9 cellular contexts compared by ENCODE assay signal in genomic region chr20:58839474-58839874, GRCh38. TPM values are rescaled to one million over a fixed set of nuclear protein-coding genes. Genes with fewer than 3 reads are reported as not detected.
A peak's percentile ranks its signal among the peaks of the same experiment; 100 is the strongest.
DNase-seq lines count a peak whose midpoint lies in the region; ATAC-seq and TF ChIP-seq lines count a peak whose summit lies in the region.
"Had no signal": no experiment of that assay in that cellular context is flagged by ENCODE, and none has a peak within 500 bp of the region (broad histone marks: within the 10 kb centered on the region; RNA-seq: fewer than 3 reads in every experiment).

No MANE protein-coding gene starts in this region.

- H3K79me2 ChIP-seq in KMS-11 (ENCODE audit: insufficient read depth, low read depth) = no peaks in the 10 kb centered on the region

- no peaks in the 10 kb centered on the region for H3K36me3 ChIP-seq in KMS-11 (ENCODE audit: insufficient read depth)
- no peaks in the 10 kb centered on the region for H3K36me3 ChIP-seq in Peyer's patch

- H3K9me3 ChIP-seq in Peyer's patch = no peaks in the 10 kb centered on the region

- peak overlapping the region; percentile 32; the same call in 1 of the 2 replicates for H2AFZ ChIP-seq in KMS-11 (ENCODE audit: low read depth)

- DNase-seq in COR-L47 (lab: John Stamatoyannopoulos, UW) (peak; percentile 69), osteocyte (ENCODE audit: extremely low spot score, unreplicated experiment) (no peak), Peyer's patch (no peak)
- peak; percentile 61 for DNase-seq in activated CD8-positive, alpha-beta T cell treated with anti-CD3 and anti-CD28 coated beads, Interleukin-2, amount 10 ng/mL, durations not matched to agents 7 days and 5 days

- H3K4me2 ChIP-seq in KMS-11 = peak overlapping the region; percentile 37; the same call in 1 of the 2 replicates

- TF ChIP-seq CTCF in KMS-11 (conservative IDR thresholded peaks at IDR 0.05; ENCODE audit: low read depth, low read length) (peak; percentile 65; the same call in 1 of the 2 replicates), osteocyte (IDR thresholded peaks at IDR 0.05) (peak; percentile 65), Peyer's patch (IDR thresholded peaks at IDR 0.05) (peak in 2 of 6 experiments; percentile 5 to 24)

- H3K4me3 ChIP-seq in KMS-11 (IDR thresholded peaks at IDR 0.05; ENCODE audit: insufficient read depth, low read depth, low read length) (no peak overlapping the region), Peyer's patch (peak overlapping the region in 1 of 4 donors; percentile 3)

- H3K27me3 Mint-ChIP-seq in activated CD8-positive, alpha-beta T cell treated with anti-CD3 and anti-CD28 coated beads, Interleukin-2, amount 10 ng/mL, durations not matched to agents 7 days and 5 days (ENCODE audit: low read depth) = peaks cover 67% of the 10 kb centered on the region
- peaks cover 58% of the 10 kb centered on the region for H3K27me3 Mint-ChIP-seq in osteocyte (ENCODE audit: unreplicated experiment)

- TF ChIP-seq POLR2A in Peyer's patch (IDR thresholded peaks at IDR 0.05) = no peak

- peaks cover 52% of the 10 kb centered on the region for H3K4me1 Mint-ChIP-seq in activated CD8-positive, alpha-beta T cell treated with anti-CD3 and anti-CD28 coated beads, Interleukin-2, amount 10 ng/mL, durations not matched to agents 7 days and 5 days (ENCODE audit: low read depth)
- peaks cover 13% of the 10 kb centered on the region for H3K4me1 Mint-ChIP-seq in osteocyte (ENCODE audit: unreplicated experiment)

- no peaks in the 10 kb centered on the region for H4K20me1 ChIP-seq in KMS-11 (ENCODE audit: insufficient read depth)

- no peaks in the 10 kb centered on the region for H3K9me3 Mint-ChIP-seq in activated CD8-positive, alpha-beta T cell treated with anti-CD3 and anti-CD28 coated beads, Interleukin-2, amount 10 ng/mL, durations not matched to agents 7 days and 5 days (ENCODE audit: insufficient read depth)
- H3K9me3 Mint-ChIP-seq in osteocyte (ENCODE audit: unreplicated experiment) = no peaks in the 10 kb centered on the region
- H3K9me3 Mint-ChIP-seq: IgD-negative memory B cell had no signal

- no peaks in the 10 kb centered on the region for H3K27me3 ChIP-seq in KMS-11 (ENCODE audit: insufficient read depth, low read depth)
- H3K27me3 ChIP-seq in Peyer's patch = peaks cover 0 to 4% of the 10 kb centered on the region in 2 donors

- CTCF ChIA-PET in activated CD8-positive, alpha-beta T cell treated with anti-CD3 and anti-CD28 coated beads, Interleukin-2, amount 10 ng/mL, durations not matched to agents 7 days and 5 days (lab: Charles Lee) = interaction anchor here (0.7 to 4.8 kb wide), 11 partner anchors 9 to 603 kb away, joined by 3 to 46 read pairs (median 4); partner anchors contain the start of gene STX16

- no peak overlapping the region for H3K27ac ChIP-seq in KMS-11
- H3K27ac ChIP-seq in Peyer's patch = no peak overlapping the region

- H3K4me3 Mint-ChIP-seq in activated CD8-positive, alpha-beta T cell treated with anti-CD3 and anti-CD28 coated beads, Interleukin-2, amount 10 ng/mL, durations not matched to agents 7 days and 5 days = no peak overlapping the region
- H3K4me3 Mint-ChIP-seq in osteocyte (ENCODE audit: unreplicated experiment) = peak overlapping the region; percentile 68

- H3K4me1 ChIP-seq in KMS-11 (ENCODE audit: low read depth, poor library complexity, severe bottlenecking) = no peaks in the 10 kb centered on the region
- no peaks in the 10 kb centered on the region for H3K4me1 ChIP-seq in Peyer's patch

- H3K9ac ChIP-seq in KMS-11 = no peak overlapping the region

- ATAC-seq in activated CD8-positive, alpha-beta T cell treated with anti-CD3 and anti-CD28 coated beads, Interleukin-2, amount 10 ng/mL, durations not matched to agents 7 days and 5 days = peak; percentile 71
- ATAC-seq in esophagus mucosa (peak; percentile 38), GM21529 (IDR thresholded peaks at IDR 0.05; ENCODE audit: unreplicated experiment) (no peak), GM21390 (IDR thresholded peaks at IDR 0.05; ENCODE audit: unreplicated experiment) (no peak)

- POLR2A ChIA-PET in activated CD8-positive, alpha-beta T cell treated with anti-CD3 and anti-CD28 coated beads, Interleukin-2, amount 10 ng/mL, durations not matched to agents 7 days and 5 days (lab: Charles Lee) = interaction anchor here (1.0 kb wide), 1 partner anchor 187 kb away, joined by 3 read pairs; no protein-coding TSS in a partner anchor

- peaks cover 7% of the 10 kb centered on the region for H3K36me3 Mint-ChIP-seq in activated CD8-positive, alpha-beta T cell treated with anti-CD3 and anti-CD28 coated beads, Interleukin-2, amount 10 ng/mL, durations not matched to agents 7 days and 5 days (ENCODE audit: low read depth)
- peaks cover 2% of the 10 kb centered on the region for H3K36me3 Mint-ChIP-seq in osteocyte (ENCODE audit: unreplicated experiment)

- H3K27ac Mint-ChIP-seq in activated CD8-positive, alpha-beta T cell treated with anti-CD3 and anti-CD28 coated beads, Interleukin-2, amount 10 ng/mL, durations not matched to agents 7 days and 5 days = no peak overlapping the region
- H3K27ac Mint-ChIP-seq in osteocyte (ENCODE audit: unreplicated experiment) = no peak overlapping the region
- H3K27ac Mint-ChIP-seq: IgD-negative memory B cell had no signal

RNA-seq across cellular contexts. Expression of gene GNAS-AS1, which starts 11.2 kb away (rescaled TPM):
- total RNA-seq in activated CD8-positive, alpha-beta T cell treated with anti-CD3 and anti-CD28 coated beads, Interleukin-2, amount 10 ng/mL, durations not matched to agents 7 days and 5 days = 1 to 10 TPM; 1.3 to 2.0 TPM
- total RNA-seq in esophagus mucosa = 0.64 TPM
- 1.5 and 2.0 TPM in 2 replicates for total RNA-seq in osteocyte
- 1 to 10 TPM in 1 of 4 donors, under 1 TPM in 1, not detected in 2; 0.67 to 1.3 TPM for total RNA-seq in Peyer's patch

RNA-seq across cellular contexts. Expression of gene GNAS, which starts 13.0 kb away (rescaled TPM):
- 100 to 1,000 TPM; 912 to 952 TPM for total RNA-seq in activated CD8-positive, alpha-beta T cell treated with anti-CD3 and anti-CD28 coated beads, Interleukin-2, amount 10 ng/mL, durations not matched to agents 7 days and 5 days
- total RNA-seq in esophagus mucosa (361 TPM), osteocyte (1,150 and 1,173 TPM in 2 replicates), Peyer's patch (100 to 1,000 TPM; 382 to 889 (median 658) TPM)

Comparison
In these comparisons a context has a peak if more than half of its experiments do, and no peak if none do; other contexts are left out.
1. DNase-seq: peak in COR-L47 (single experiment) and activated CD8-positive, alpha-beta T cell treated with anti-CD3 and anti-CD28 coated beads, Interleukin-2, amount 10 ng/mL, durations not matched to agents 7 days and 5 days (single experiment); none in osteocyte (single experiment) and Peyer's patch (0 of 3).
2. ATAC-seq: peak in activated CD8-positive, alpha-beta T cell treated with anti-CD3 and anti-CD28 coated beads, Interleukin-2, amount 10 ng/mL, durations not matched to agents 7 days and 5 days (single experiment) and esophagus mucosa (single experiment); none in GM21529 (single experiment) and GM21390 (single experiment).